ENCODE assay signal across 2 cellular contexts in genomic region chr2:23419171-23420090, GRCh38.
A peak's percentile ranks its signal among the peaks of the same experiment; 100 is the strongest.
TF ChIP-seq lines count a peak whose summit lies in the region.

No MANE protein-coding gene starts in this region.

TF ChIP-seq in liver, 16 proteins besides CTCF, POLR2A, EP300 and RAD21:
- TF ChIP-seq, protein P1, sequence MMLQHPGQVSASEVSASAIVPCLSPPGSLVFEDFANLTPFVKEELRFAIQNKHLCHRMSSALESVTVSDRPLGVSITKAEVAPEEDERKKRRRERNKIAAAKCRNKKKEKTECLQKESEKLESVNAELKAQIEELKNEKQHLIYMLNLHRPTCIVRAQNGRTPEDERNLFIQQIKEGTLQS (IDR thresholded peaks at IDR 0.05): no peak
- TF ChIP-seq NR2F2 (IDR thresholded peaks at IDR 0.05): peak; percentile 40

TF ChIP-seq in HepG2, 621 proteins besides CTCF, POLR2A, EP300 and RAD21:
- TF ChIP-seq ZNF280B (CRISPR knock-in tag; IDR thresholded peaks at IDR 0.05; ENCODE audit: borderline replicate concordance) (no peak), NFIB (CRISPR knock-in tag; IDR thresholded peaks at IDR 0.05; ENCODE audit: borderline replicate concordance) (no peak)
